5 cellular contexts compared by ENCODE assay signal in genomic region chr12:43100231-43100630, GRCh38.
"Had no signal": no experiment of that assay in that cellular context is flagged by ENCODE, and none has a peak within 500 bp of the region (broad histone marks: within the 10 kb centered on the region; RNA-seq: fewer than 3 reads in every experiment).

No MANE protein-coding gene starts in this region.

- H3K4me2 ChIP-seq: GM23338 had no signal

- DNase-seq: H9, HCEC 1CT, HFFc6 had no signal

- H3K4me3 ChIP-seq: GM23338, K562 had no signal

- ATAC-seq: GM23338, K562 had no signal

- H2AFZ ChIP-seq: GM23338 had no signal
